ENCODE assay signal across 15 cellular contexts in the genomic region with DNA sequence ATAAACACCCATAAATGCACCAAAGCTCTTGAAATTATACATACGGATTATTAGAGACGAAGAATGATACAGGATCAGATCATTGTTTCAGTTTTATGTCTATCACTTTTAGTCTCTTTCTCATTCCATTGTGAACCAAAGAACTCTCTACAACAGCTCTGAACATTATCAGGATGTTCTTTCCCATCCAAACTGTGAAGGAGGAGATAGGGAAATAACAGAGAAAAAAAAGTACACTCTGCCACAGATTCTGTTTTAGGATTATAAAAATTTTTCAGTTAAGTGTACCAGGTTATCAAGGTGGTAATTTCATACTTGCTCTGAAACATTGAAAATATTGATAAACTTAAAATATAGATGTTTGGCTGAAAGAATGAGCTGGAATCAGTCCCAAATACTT.
A peak's percentile ranks its signal among the peaks of the same experiment; 100 is the strongest.
DNase-seq lines count a peak whose midpoint lies in the region; TF ChIP-seq lines count a peak whose summit lies in the region.
"Had no signal": no experiment of that assay in that cellular context is flagged by ENCODE, and none has a peak within 500 bp of the region (broad histone marks: within the 10 kb centered on the region; RNA-seq: fewer than 3 reads in every experiment).

No MANE protein-coding gene starts in this region.

- in situ Hi-C loops in G401 (cut with HindIII; ENCODE audit: low sequenced_read_pairs): no loop called here

- H3K36me3 ChIP-seq in BE2C: no peaks in the 10 kb centered on the region
- H3K36me3 ChIP-seq: BLaER1 treated with 17β-estradiol and CSF1 and Interleukin-3, amounts not matched to agents 10 nM and 100 nM had no signal

- no peak overlapping the region for H3K4me3 ChIP-seq in BE2C (ENCODE audit: low read depth, low read length)
- H3K4me3 ChIP-seq: BLaER1 treated with 17β-estradiol and CSF1 and Interleukin-3, amounts not matched to agents 10 nM and 100 nM; GM12878 had no signal

- H3K27ac Mint-ChIP-seq in nephron: peak overlapping the region in 2 of 3 experiments; percentile 6 to 26
- H3K27ac Mint-ChIP-seq: CD4-positive, alpha-beta T cell; CD8-positive, alpha-beta T cell had no signal

- H3K36me3 Mint-ChIP-seq in nephron (ENCODE audit: low read depth): no peaks in the 10 kb centered on the region
- H3K36me3 Mint-ChIP-seq: CD8-positive, alpha-beta T cell had no signal

- DNase-seq in G401 (ENCODE audit: low spot score): peak; percentile 65
- DNase-seq in cerebellar cortex (ENCODE audit: low spot score): peak; percentile 58
- no peak for DNase-seq in BE2C
- no peak for DNase-seq in anterior cingulate cortex (lab: John Stamatoyannopoulos, UW)
- DNase-seq: 8988T; ACHN; Caco-2; Calu3; CD4-positive, alpha-beta T cell; CD8-positive, alpha-beta T cell; DMS79 treated with DMSO at 0.1 percent for 48 hours; GDM1 had no signal

- H3K27me3 Mint-ChIP-seq in nephron (ENCODE audit: low read depth): no peaks in the 10 kb centered on the region
- H3K27me3 Mint-ChIP-seq: CD4-positive, alpha-beta T cell had no signal

- no peaks in the 10 kb centered on the region for H3K9me3 Mint-ChIP-seq in nephron
- H3K9me3 Mint-ChIP-seq: CD4-positive, alpha-beta T cell; CD8-positive, alpha-beta T cell had no signal

- TF ChIP-seq CTCF in nephron (IDR thresholded peaks at IDR 0.05; ENCODE audit: unreplicated experiment in 3 of 3): no peak
- TF ChIP-seq CTCF in BE2C (IDR thresholded peaks at IDR 0.05; ENCODE audit: low read depth, low read length): no peak

- H3K27me3 ChIP-seq in BE2C: no peaks in the 10 kb centered on the region
- H3K27me3 ChIP-seq: BLaER1 treated with 17β-estradiol and CSF1 and Interleukin-3, amounts not matched to agents 10 nM and 100 nM had no signal

- H3K9me3 ChIP-seq in BE2C: no peaks in the 10 kb centered on the region
- H3K9me3 ChIP-seq: BLaER1 treated with 17β-estradiol and CSF1 and Interleukin-3, amounts not matched to agents 10 nM and 100 nM; Caco-2 had no signal

- H3K4me1 ChIP-seq in BE2C: no peaks in the 10 kb centered on the region
- H3K4me1 ChIP-seq: BLaER1 treated with 17β-estradiol and CSF1 and Interleukin-3, amounts not matched to agents 10 nM and 100 nM; Caco-2 had no signal

- no peak overlapping the region for H3K4me3 Mint-ChIP-seq in nephron
- H3K4me3 Mint-ChIP-seq: CD4-positive, alpha-beta T cell; CD8-positive, alpha-beta T cell had no signal

- H3K4me1 Mint-ChIP-seq in nephron: peaks cover 14% of the 10 kb centered on the region

Comparison
In these comparisons a context has a peak if more than half of its experiments do, and no peak if none do; other contexts are left out.
1. DNase-seq: peak in G401 (single experiment) and cerebellar cortex (single experiment); none in BE2C (single experiment) and anterior cingulate cortex (0 of 58).